ENCODE assay signal across 9 cellular contexts in the genomic region with DNA sequence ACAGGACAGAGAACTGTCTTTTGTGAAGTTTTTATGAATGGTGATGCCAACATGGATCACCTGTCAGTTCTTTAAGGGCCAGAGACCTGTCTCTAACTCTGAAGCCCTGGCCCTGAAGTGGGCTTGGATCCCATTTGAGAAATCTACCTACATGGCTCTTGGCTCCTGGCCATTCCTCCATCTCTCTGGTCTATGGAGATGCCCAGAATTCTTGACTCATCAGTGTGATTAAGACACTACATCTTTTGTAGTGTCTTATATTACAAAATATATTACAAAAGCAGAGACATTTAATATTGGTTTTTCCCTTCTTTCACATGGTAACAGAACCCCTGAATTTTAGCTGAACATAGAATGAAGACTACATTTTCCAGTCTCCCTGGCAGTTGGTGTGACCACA.
"Had no signal": no experiment of that assay in that cellular context is flagged by ENCODE, and none has a peak within 500 bp of the region (broad histone marks: within the 10 kb centered on the region; RNA-seq: fewer than 3 reads in every experiment).

No MANE protein-coding gene starts in this region.

- DNase-seq: GM23248, GOT3, H7, HFFc6, IMR-90 had no signal

- H3K9me3 ChIP-seq: HAP-1 had no signal

- H3K4me1 ChIP-seq: HAP-1 had no signal

- H3K27ac ChIP-seq: GM23248, HL-60 had no signal

- H3K4me3 ChIP-seq: GM23248, HAP-1, K562 had no signal

- ATAC-seq: HCT116, K562 had no signal

- H3K36me3 ChIP-seq: HAP-1 had no signal
